In the genomic region with DNA sequence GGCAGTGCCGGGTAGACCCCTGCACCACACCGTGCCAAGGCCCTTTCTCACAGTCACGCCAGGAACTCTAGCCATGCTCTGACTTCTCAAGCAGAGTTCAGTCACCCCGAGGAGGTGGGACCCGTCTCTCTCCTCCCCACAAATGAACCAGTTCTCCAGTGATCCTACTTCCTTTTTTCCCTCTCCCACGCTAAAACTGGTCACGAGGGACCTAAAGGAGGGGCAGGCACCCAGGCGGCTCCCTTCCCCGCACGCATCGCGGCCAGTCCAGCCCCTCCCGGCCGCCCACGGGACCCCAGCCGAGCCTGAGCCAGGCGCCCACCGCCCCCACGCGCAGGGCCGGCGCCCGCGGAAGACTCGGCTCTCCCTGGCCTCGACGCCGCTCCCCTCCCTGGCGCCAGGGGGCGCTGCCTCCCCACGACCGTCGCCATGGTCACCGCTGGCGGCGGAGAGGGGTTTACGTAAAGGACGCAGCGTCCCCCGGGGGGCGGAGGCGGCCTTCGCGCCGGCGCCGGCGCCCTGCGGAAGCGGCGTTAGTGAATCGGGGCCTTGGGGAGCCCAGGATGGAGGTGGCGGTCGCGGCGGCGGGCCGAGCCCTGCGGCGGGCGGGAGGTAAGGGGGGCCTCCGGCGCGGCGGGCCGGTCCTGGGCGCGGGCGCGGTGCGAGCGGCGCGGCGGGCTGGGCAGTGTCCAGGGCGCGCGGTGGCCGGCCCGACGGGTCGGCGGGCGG, we compare ENCODE assay signal across 8 cellular contexts. TPM values are rescaled to one million over a fixed set of nuclear protein-coding genes. Genes with fewer than 3 reads are reported as not detected.
DNase-seq lines count a peak whose midpoint lies in the region; ATAC-seq and TF ChIP-seq lines count a peak whose summit lies in the region.

DAGLA (plus strand) TSS at position 499 of the 729 bp plus-strand sequence. CDS start 39,765 bp downstream, outside the sequence.

- H2AFZ ChIP-seq in neural progenitor cell (replicated peaks) = peak within 1 kb of the TSS; percentile 48

- no peaks in the 10 kb centered on the region for H3K9me3 Mint-ChIP-seq in neural progenitor cell

- TF ChIP-seq POLR2A in stomach (IDR thresholded peaks at IDR 0.05) = no peak

- H3F3A ChIP-seq in neural progenitor cell (ENCODE audit: low read depth) = peaks cover 9% of the 10 kb centered on the region

- H3K27me3 Mint-ChIP-seq in neural progenitor cell (ENCODE audit: insufficient read depth, low read depth) = peaks cover 16% of the 10 kb centered on the region

- 3 to 8% (median 4%) methylated on average over 25 to 84 of the region's 84 CpGs for WGBS in stomach, 5 donors

- no peaks in the 10 kb centered on the region for H3K79me2 ChIP-seq in neural progenitor cell (ENCODE audit: low read depth)

- H3K4me1 ChIP-seq in foreskin keratinocyte = no peaks in the 10 kb centered on the region
- peaks cover 16% of the 10 kb centered on the region for H3K4me1 ChIP-seq in neural progenitor cell
- H3K4me1 ChIP-seq in stomach = peaks cover 26 to 50% (median 43%) of the 10 kb centered on the region in 4 donors

- peak within 1 kb of the TSS; percentile 44 for H3K4me3 ChIP-seq in neural progenitor cell
- H3K4me3 ChIP-seq in stomach = peak within 1 kb of the TSS; percentile 49 to 56 (median 53)

- peak within 1 kb of the TSS; percentile 83 for H3K4me3 Mint-ChIP-seq in neural progenitor cell

- no peaks in the 10 kb centered on the region for H3K9me3 ChIP-seq in neural progenitor cell (ENCODE audit: low read depth)
- no peaks in the 10 kb centered on the region for H3K9me3 ChIP-seq in stomach

- intact Hi-C loops in stomach (cut with DNase I; ENCODE audit: low total_unique reads) = loop anchor here (5.0 kb wide), 1 partner anchor 57 kb away; no protein-coding TSS in a partner anchor

- H3K4me2 ChIP-seq in neural progenitor cell = peak within 1 kb of the TSS; percentile 71

- H3K36me3 Mint-ChIP-seq in neural progenitor cell = no peaks in the 10 kb centered on the region

- H3K9ac ChIP-seq in neural progenitor cell = no peak within 1 kb of the TSS

- ATAC-seq in HG03432 (IDR thresholded peaks at IDR 0.05; ENCODE audit: unreplicated experiment) (peak; percentile 64), foreskin keratinocyte (peak; percentile 65), HG02840 (IDR thresholded peaks at IDR 0.05; ENCODE audit: low FRiP score, unreplicated experiment) (no peak)

- H4K20me1 ChIP-seq in neural progenitor cell (ENCODE audit: low read depth) = no peaks in the 10 kb centered on the region

- H3K36me3 ChIP-seq in neural progenitor cell (no peaks in the 10 kb centered on the region), stomach (no peaks in the 10 kb centered on the region)

- H3K4me1 Mint-ChIP-seq in neural progenitor cell = peaks cover 24% of the 10 kb centered on the region

- TF ChIP-seq EP300 in stomach (IDR thresholded peaks at IDR 0.05) = no peak

- TF ChIP-seq CTCF in foreskin keratinocyte (conservative IDR thresholded peaks at IDR 0.05) = peak; percentile 97
- peak; percentile 96 for TF ChIP-seq CTCF in neural progenitor cell (IDR thresholded peaks at IDR 0.05)
- TF ChIP-seq CTCF in stomach (IDR thresholded peaks at IDR 0.05) = peak in 5 of 7 experiments; percentile 77 to 97 (median 92)

- peaks cover 91% of the 10 kb centered on the region for H3K27me3 ChIP-seq in foreskin keratinocyte
- peaks cover 21% of the 10 kb centered on the region for H3K27me3 ChIP-seq in neural progenitor cell
- H3K27me3 ChIP-seq in stomach = peaks cover 0 to 52% (median 0%) of the 10 kb centered on the region in 3 donors

- DNase-seq in ELR (ENCODE audit: low read depth) = peak; percentile 58
- DNase-seq in activated T-helper 9 cell treated with anti-CD3 and anti-CD28 coated beads, Interleukin-2, amount 50 U/mL, for 16 hours (ENCODE audit: low read depth) = peak; percentile 74
- DNase-seq in foreskin keratinocyte = no peak
- peak; percentile 89 for DNase-seq in neural progenitor cell (ENCODE audit: low spot score)
- DNase-seq in stomach = peak; percentile 83

- H3K27ac Mint-ChIP-seq in neural progenitor cell = no peak within 1 kb of the TSS

- no peak within 1 kb of the TSS for H3K27ac ChIP-seq in foreskin keratinocyte
- H3K27ac ChIP-seq in neural progenitor cell = no peak within 1 kb of the TSS
- H3K27ac ChIP-seq in stomach = peak within 1 kb of the TSS in 2 of 5 donors; percentile 47 to 54

TF ChIP-seq in PFSK-1, 5 proteins besides CTCF, POLR2A, EP300 and RAD21:
- TF ChIP-seq REST (IDR thresholded peaks at IDR 0.05; ENCODE audit: insufficient read depth in 1 of 2, low read depth in 2 of 2, low read length in 2 of 2) (no peak), FOXP2 (optimal IDR thresholded peaks at IDR 0.05; ENCODE audit: borderline replicate concordance, extremely low read depth, extremely low read length, insufficient read depth) (peak; percentile 85)
TF ChIP-seq in PFSK-1: peak in this region for 1.

RNA-seq across cellular contexts. Expression of gene DAGLA, which starts in this region (rescaled TPM):
- polyA plus RNA-seq in PFSK-1 (2012; ENCODE audit: insufficient read length, low read depth) = 8.8 TPM
- total RNA-seq in foreskin keratinocyte (0.18 and 0.24 TPM in 2 replicates), neural progenitor cell (ENCODE audit: low replicate concordance) (1.1 and 4.6 TPM in 2 replicates), stomach (10 to 100 TPM in 1 of 5 donors, 1 to 10 TPM in 2, under 1 TPM in 2; under 0.01 to 27.2 (median 1.3) TPM)
- polyA plus RNA-seq in foreskin keratinocyte (0.10 and 0.11 TPM in 2 replicates), stomach (1 to 10 TPM in 1 of 3 donors, under 1 TPM in 2; 0.15 to 3.2 (median 0.75) TPM)

Comparison
In these comparisons a context has a peak if more than half of its experiments do, and no peak if none do; other contexts are left out.
1. Peak in ATAC-seq in foreskin keratinocyte; RNA of the gene not detected or under 1 TPM.
2. DNase-seq: peak in ELR (single experiment), activated T-helper 9 cell treated with anti-CD3 and anti-CD28 coated beads, Interleukin-2, amount 50 U/mL, for 16 hours (single experiment), neural progenitor cell (single experiment) and stomach (single experiment); none in foreskin keratinocyte (0 of 2).
3. Peak in every context shown above with its lines, with median percentiles within 50 percentile points of each other: CTCF ChIP-seq.